Comparison of ENCODE assay signal across 7 cellular contexts in genomic region chr9:134391319-134392231, GRCh38.
DNase-seq lines count a peak whose midpoint lies in the region; ATAC-seq lines count a peak whose summit lies in the region.

No MANE protein-coding gene starts in this region.

- peak; percentile 46 for ATAC-seq in GM21360 (IDR thresholded peaks at IDR 0.05; ENCODE audit: unreplicated experiment)

- peak; percentile 59 for DNase-seq in Jurkat, Clone E6-1 (ENCODE audit: low read depth, low spot score)
- peak; percentile 88 for DNase-seq in activated naive CD4-positive, alpha-beta T cell treated with Interleukin-2 at 50 U/mL for 16 hours
- DNase-seq in stimulated activated CD4-positive, alpha-beta T cell treated with anti-CD3 and anti-CD28 coated beads, TNF-alpha, amount 100 ng/mL, for 1 hour (ENCODE audit: low read depth in 3 of 3, low spot score in 1 of 3): peak in 2 of 3 donors; percentile 42 to 60
- DNase-seq in NCI-H524 (lab: John Stamatoyannopoulos, UW) (no peak), NCI-H2171 treated with DMSO at 0.1 percent for 48 hours (lab: John Stamatoyannopoulos, UW) (no peak), NCI-H526 treated with DMSO at 0.1 percent for 48 hours (lab: John Stamatoyannopoulos, UW) (no peak)

- H3K4me3 ChIP-seq in Jurkat, Clone E6-1 (ENCODE audit: low read length): no peak overlapping the region

Comparison
In these comparisons a context has a peak if more than half of its experiments do, and no peak if none do; other contexts are left out.
1. DNase-seq: peak in Jurkat, Clone E6-1 (single experiment), activated naive CD4-positive, alpha-beta T cell treated with Interleukin-2 at 50 U/mL for 16 hours (single experiment) and stimulated activated CD4-positive, alpha-beta T cell treated with anti-CD3 and anti-CD28 coated beads, TNF-alpha, amount 100 ng/mL, for 1 hour (2 of 3); none in NCI-H524 (0 of 2), NCI-H2171 treated with DMSO at 0.1 percent for 48 hours (single experiment) and NCI-H526 treated with DMSO at 0.1 percent for 48 hours (single experiment).